Comparison of ENCODE assay signal across 8 cellular contexts in the genomic region with DNA sequence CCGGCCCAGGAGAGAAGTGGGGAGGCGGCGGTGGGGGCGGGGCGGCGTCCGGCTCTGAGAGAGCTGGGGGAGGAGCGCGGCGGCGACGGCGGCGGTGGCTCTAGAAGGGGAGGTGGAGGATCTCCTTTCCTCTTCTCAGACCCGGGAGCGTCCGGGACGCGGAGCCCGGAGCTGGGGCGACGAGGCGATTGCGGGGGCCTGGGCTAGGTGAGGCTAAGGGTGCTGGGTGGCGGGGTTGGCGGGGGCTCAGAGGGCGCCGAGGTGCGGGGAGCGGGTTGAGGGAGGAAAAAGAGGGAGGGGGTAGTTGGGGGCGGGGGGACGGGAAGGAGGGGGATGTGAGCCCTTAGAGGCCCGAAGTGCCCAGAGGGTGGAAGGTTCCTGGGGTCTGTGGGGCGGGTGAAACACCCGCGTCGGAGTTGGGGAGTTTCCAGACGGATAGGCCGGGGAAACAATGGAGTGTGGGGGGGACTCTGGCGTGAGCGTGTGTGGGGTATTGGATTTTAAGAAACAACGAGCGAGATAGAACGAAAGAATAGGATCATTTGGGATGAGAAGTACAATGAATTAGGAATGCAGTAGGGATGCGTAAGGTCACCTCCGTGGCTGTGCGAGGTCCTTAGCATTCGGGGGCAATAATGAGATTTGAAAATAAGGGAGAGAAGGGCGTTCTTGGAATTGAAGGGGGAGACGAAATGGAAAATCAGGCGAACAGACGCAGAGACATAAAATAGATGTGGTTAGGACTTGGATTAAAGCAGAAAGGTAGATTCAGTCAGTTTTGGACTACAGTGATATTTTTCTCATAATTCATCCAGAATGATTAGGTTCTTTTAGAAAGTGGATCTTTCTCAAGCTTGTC. TPM values are rescaled to one million over a fixed set of nuclear protein-coding genes. Genes with fewer than 3 reads are reported as not detected.
DNase-seq lines count a peak whose midpoint lies in the region; ATAC-seq lines count a peak whose summit lies in the region.

SPATS2 (plus strand) TSS at position 82 of the 859 bp plus-strand sequence. CDS start 93,551 bp downstream, outside the sequence.

- H3K27ac Mint-ChIP-seq in activated naive CD8-positive, alpha-beta T cell treated with anti-CD3 and anti-CD28 coated beads for 36 hours, result peak within 1 kb of the TSS; percentile 93

- peak; percentile 7 for ATAC-seq in left ventricle myocardium superior
- ATAC-seq in GM18498 (IDR thresholded peaks at IDR 0.05; ENCODE audit: unreplicated experiment), result no peak

- H3K4me1 ChIP-seq in Karpas-422 (ENCODE audit: low read length), result peaks cover 37% of the 10 kb centered on the region

- intact Hi-C loops in left ventricle myocardium superior (cut with micrococcal nuclease), result no loop called here

- H3K4me2 ChIP-seq in Karpas-422 (ENCODE audit: low read depth, low read length, poor library complexity, severe bottlenecking), result peak within 1 kb of the TSS; percentile 80

- peak within 1 kb of the TSS; percentile 88 for H3K27ac ChIP-seq in Karpas-422 (ENCODE audit: low read length)

- H3K36me3 Mint-ChIP-seq in activated naive CD8-positive, alpha-beta T cell treated with anti-CD3 and anti-CD28 coated beads for 36 hours, result peaks cover 2% of the 10 kb centered on the region

- no peaks in the 10 kb centered on the region for H3K27me3 Mint-ChIP-seq in activated naive CD8-positive, alpha-beta T cell treated with anti-CD3 and anti-CD28 coated beads for 36 hours

- no peaks in the 10 kb centered on the region for H3K27me3 ChIP-seq in Karpas-422 (ENCODE audit: low read length)

- H2AFZ ChIP-seq in Karpas-422 (ENCODE audit: low read length), result peak within 1 kb of the TSS; percentile 89; the same call in 1 of the 2 replicates

- peaks cover 15% of the 10 kb centered on the region for H3K36me3 ChIP-seq in Karpas-422 (ENCODE audit: insufficient read depth, low read length)

- peaks cover 34% of the 10 kb centered on the region for H3K4me1 Mint-ChIP-seq in activated naive CD8-positive, alpha-beta T cell treated with anti-CD3 and anti-CD28 coated beads for 36 hours

- peak within 1 kb of the TSS; percentile 88 for H3K4me3 Mint-ChIP-seq in activated naive CD8-positive, alpha-beta T cell treated with anti-CD3 and anti-CD28 coated beads for 36 hours

- peak within 1 kb of the TSS; percentile 97 for H3K9ac ChIP-seq in Karpas-422 (ENCODE audit: low read length)

- DNase-seq in NCI-H1105 treated with DMSO at 0.1 percent for 48 hours (lab: John Stamatoyannopoulos, UW), result peak; percentile 23
- no peak for DNase-seq in NCI-H1105 (lab: John Stamatoyannopoulos, UW)
- DNase-seq in Karpas-422, result no peak
- no peak for DNase-seq in activated naive CD8-positive, alpha-beta T cell treated with anti-CD3 and anti-CD28 coated beads for 36 hours
- DNase-seq in left ventricle myocardium superior, result peak; percentile 97
- DNase-seq in retina, result peak; percentile 63
- DNase-seq in SK-N-DZ (ENCODE audit: low spot score), result no peak

- H3K9me3 Mint-ChIP-seq in activated naive CD8-positive, alpha-beta T cell treated with anti-CD3 and anti-CD28 coated beads for 36 hours, result no peaks in the 10 kb centered on the region

- H3K79me2 ChIP-seq in Karpas-422 (ENCODE audit: low read length), result peaks cover 51% of the 10 kb centered on the region

- no peaks in the 10 kb centered on the region for H3K9me3 ChIP-seq in Karpas-422 (ENCODE audit: low read length)

- H4K20me1 ChIP-seq in Karpas-422 (ENCODE audit: insufficient read depth, low read depth, low read length), result no peaks in the 10 kb centered on the region; the same call in 1 of the 2 replicates

- H3K4me3 ChIP-seq in Karpas-422 (ENCODE audit: low read length), result peak within 1 kb of the TSS; percentile 66

- H3K9me2 ChIP-seq in Karpas-422 (replicated peaks; ENCODE audit: insufficient read depth, low read length), result no peaks in the 10 kb centered on the region

RNA-seq across cellular contexts. Expression of gene SPATS2, which starts in this region (rescaled TPM):
- 43.5 and 50.7 TPM in 2 replicates for total RNA-seq in Karpas-422 (2014; rRNA removed; shearing (Covaris generic); ENCODE audit: low replicate concordance)
- 1 to 10 TPM; 8.5 to 9.1 TPM for total RNA-seq in activated naive CD8-positive, alpha-beta T cell treated with anti-CD3 and anti-CD28 coated beads for 36 hours
- 5.7 TPM for total RNA-seq in left ventricle myocardium superior
- polyA plus RNA-seq in SK-N-DZ (2014; cell fraction: cytosol; rRNA removed), result 29.1 and 34.5 TPM in 2 replicates
- polyA plus RNA-seq in SK-N-DZ (2014; cell fraction: nucleus; rRNA removed), result 14.8 and 27.8 TPM in 2 replicates

Comparison
In these comparisons a context has a peak if more than half of its experiments do, and no peak if none do; other contexts are left out.
1. DNase-seq: peak in NCI-H1105 treated with DMSO at 0.1 percent for 48 hours (single experiment), left ventricle myocardium superior (single experiment) and retina (single experiment); none in NCI-H1105 (single experiment), Karpas-422 (single experiment), activated naive CD8-positive, alpha-beta T cell treated with anti-CD3 and anti-CD28 coated beads for 36 hours (single experiment) and SK-N-DZ (single experiment).